8 cellular contexts compared by ENCODE assay signal in the genomic region with DNA sequence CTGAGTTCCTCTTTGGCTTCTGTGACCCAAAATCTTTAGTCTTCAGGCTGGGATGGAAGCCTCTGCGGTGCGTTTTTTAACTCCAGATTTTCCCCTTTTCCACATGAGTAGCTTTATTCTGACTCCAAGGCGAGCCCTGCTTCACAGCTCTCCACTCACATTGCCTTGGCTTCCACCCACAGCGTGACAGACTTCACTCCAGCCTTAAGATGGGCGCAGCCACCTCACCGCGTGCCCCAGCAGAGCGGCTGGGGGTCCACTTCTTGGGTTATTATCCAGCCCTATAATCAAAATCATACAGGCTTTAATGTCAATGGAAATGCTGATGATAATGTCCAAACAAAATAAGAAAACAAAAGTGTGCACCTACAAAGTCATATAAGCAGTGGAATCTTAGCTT. TPM values are rescaled to one million over a fixed set of nuclear protein-coding genes. Genes with fewer than 3 reads are reported as not detected.
DNase-seq lines count a peak whose midpoint lies in the region; ATAC-seq and TF ChIP-seq lines count a peak whose summit lies in the region.

No MANE protein-coding gene starts in this region.

- no peak overlapping the region for H3K27ac ChIP-seq in Karpas-422 (ENCODE audit: low read length)
- no peak overlapping the region for H3K27ac ChIP-seq in coronary artery
- H3K27ac ChIP-seq in neural progenitor cell = no peak overlapping the region

- H3K4me3 ChIP-seq in Karpas-422 (ENCODE audit: low read length) (peak overlapping the region; percentile 99; the same call in 1 of the 2 replicates), coronary artery (peak overlapping the region; percentile 83), neural progenitor cell (peak overlapping the region; percentile 92)

- H3K4me3 Mint-ChIP-seq in CD14-positive monocyte = peak overlapping the region; percentile 89 to 92
- H3K4me3 Mint-ChIP-seq in neural progenitor cell = peak overlapping the region; percentile 99

- in situ Hi-C loops in ACHN (cut with HindIII; ENCODE audit: low pct_ligation_motif_present, low pct_unique_long_range_greater_than_20kb, low sequenced_read_pairs) = no loop called here

- peaks cover 9% of the 10 kb centered on the region; the same call in 1 of the 2 replicates for H4K20me1 ChIP-seq in Karpas-422 (ENCODE audit: insufficient read depth, low read depth, low read length)
- no peaks in the 10 kb centered on the region for H4K20me1 ChIP-seq in neural progenitor cell (ENCODE audit: low read depth)

- peak overlapping the region; percentile 93 for H3K9ac ChIP-seq in Karpas-422 (ENCODE audit: low read length)
- no peak overlapping the region for H3K9ac ChIP-seq in neural progenitor cell

- H3K4me2 ChIP-seq in Karpas-422 (ENCODE audit: low read depth, low read length, poor library complexity, severe bottlenecking) (peak overlapping the region; percentile 91), neural progenitor cell (peak overlapping the region; percentile 100)

- H3K27ac Mint-ChIP-seq in CD14-positive monocyte (peak overlapping the region; percentile 40 to 85 (median 64)), neural progenitor cell (no peak overlapping the region)

- peaks cover 0 to 4% (median 0%) of the 10 kb centered on the region in 7 donors for H3K9me3 Mint-ChIP-seq in CD14-positive monocyte
- H3K9me3 Mint-ChIP-seq in neural progenitor cell = no peaks in the 10 kb centered on the region

- H3K36me3 ChIP-seq in Karpas-422 (ENCODE audit: insufficient read depth, low read length) (peaks cover 23% of the 10 kb centered on the region), neural progenitor cell (no peaks in the 10 kb centered on the region)

- H3K27me3 Mint-ChIP-seq in CD14-positive monocyte (ENCODE audit: low read depth in 3 of 3) = peaks cover 0 to 2% (median 0%) of the 10 kb centered on the region in 3 donors
- peaks cover 4% of the 10 kb centered on the region for H3K27me3 Mint-ChIP-seq in neural progenitor cell (ENCODE audit: insufficient read depth, low read depth)

- H3K4me1 ChIP-seq in Karpas-422 (ENCODE audit: low read length) (peaks cover 39% of the 10 kb centered on the region), neural progenitor cell (peaks cover 12% of the 10 kb centered on the region)

- H3K9me3 ChIP-seq in Karpas-422 (ENCODE audit: low read length) (no peaks in the 10 kb centered on the region), neural progenitor cell (ENCODE audit: low read depth) (no peaks in the 10 kb centered on the region)

- DNase-seq in CD14-positive monocyte (ENCODE audit: low spot score) (no peak), Karpas-422 (no peak), coronary artery (ENCODE audit: low spot score) (no peak), neural progenitor cell (ENCODE audit: low spot score) (no peak), ACHN (no peak), omental fat pad (ENCODE audit: low spot score) (no peak)
- no peak for DNase-seq in stimulated activated CD4-positive, alpha-beta T cell treated with anti-CD3 and anti-CD28 coated beads, Interleukin-4, amount 100 ng/mL, for 4 hours

- H2AFZ ChIP-seq in Karpas-422 (ENCODE audit: low read length) = no peak overlapping the region
- H2AFZ ChIP-seq in neural progenitor cell (replicated peaks) = no peak overlapping the region

- intact Hi-C loops in CD14-positive monocyte (cut with micrococcal nuclease) = loop anchor here (5.0 to 10.0 kb wide), 5 partner anchors 101 to 461 kb away; a partner anchor contains a TSS

- H3F3A ChIP-seq in neural progenitor cell (ENCODE audit: low read depth) = no peaks in the 10 kb centered on the region

- H3K4me1 Mint-ChIP-seq in CD14-positive monocyte (peaks cover 55% of the 10 kb centered on the region), neural progenitor cell (peaks cover 21% of the 10 kb centered on the region)

- peaks cover 27 to 45% of the 10 kb centered on the region in 2 donors for H3K36me3 Mint-ChIP-seq in CD14-positive monocyte
- H3K36me3 Mint-ChIP-seq in neural progenitor cell = peaks cover 20% of the 10 kb centered on the region

- TF ChIP-seq CTCF in CD14-positive monocyte (IDR thresholded peaks at IDR 0.05) (no peak), coronary artery (IDR thresholded peaks at IDR 0.05) (no peak), neural progenitor cell (IDR thresholded peaks at IDR 0.05) (no peak), omental fat pad (IDR thresholded peaks at IDR 0.05) (no peak)

- H3K9me2 ChIP-seq in Karpas-422 (replicated peaks; ENCODE audit: insufficient read depth, low read length) = no peaks in the 10 kb centered on the region

- H3K79me2 ChIP-seq in Karpas-422 (ENCODE audit: low read length) (peaks cover 35% of the 10 kb centered on the region), neural progenitor cell (ENCODE audit: low read depth) (peaks cover 20% of the 10 kb centered on the region)

- H3K27me3 ChIP-seq in Karpas-422 (ENCODE audit: low read length) (no peaks in the 10 kb centered on the region), neural progenitor cell (no peaks in the 10 kb centered on the region)

- ATAC-seq in omental fat pad (ENCODE audit: low FRiP score) (no peak), GM18907 (IDR thresholded peaks at IDR 0.05; ENCODE audit: unreplicated experiment) (no peak)

RNA-seq across cellular contexts. Expression of a gene that starts 1.2 kb away (rescaled TPM):
- polyA plus RNA-seq in CD14-positive monocyte = 10 to 100 TPM; 33.2 to 53.8 TPM
- 24.4 and 39.8 TPM in 2 replicates for total RNA-seq in Karpas-422 (2014; rRNA removed; shearing (Covaris generic); ENCODE audit: low replicate concordance)
- total RNA-seq in neural progenitor cell (ENCODE audit: low replicate concordance) (19.2 and 37.6 TPM in 2 replicates), omental fat pad (10 to 100 TPM; 46.0 to 56.1 (median 49.5) TPM)
